Comparison of ENCODE assay signal across 8 cellular contexts in the genomic region with DNA sequence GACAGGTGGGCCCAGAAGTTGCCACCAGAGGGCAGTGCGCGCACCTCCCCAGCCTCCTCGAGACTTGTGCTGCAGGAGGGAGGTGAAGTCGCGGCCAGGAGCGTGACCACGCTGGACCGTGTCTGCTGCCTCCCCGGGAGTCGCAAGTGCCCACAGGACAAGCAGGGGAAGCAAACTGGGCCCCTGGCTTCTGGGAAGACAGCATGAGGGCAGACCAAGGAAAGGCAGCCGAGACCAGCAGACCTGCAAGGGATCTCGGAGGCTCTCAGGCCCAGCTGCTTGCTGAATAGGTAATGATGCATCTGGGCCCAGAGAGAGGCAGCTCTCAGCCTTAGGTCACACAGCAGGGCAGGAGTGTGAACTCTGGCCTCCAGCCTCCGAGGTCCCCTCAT. TPM values are rescaled to one million over a fixed set of nuclear protein-coding genes. Genes with fewer than 3 reads are reported as not detected.
DNase-seq lines count a peak whose midpoint lies in the region; ATAC-seq and TF ChIP-seq lines count a peak whose summit lies in the region.

No MANE protein-coding gene starts in this region.

- no peak overlapping the region for H3K4me3 ChIP-seq in GM23338

- no peaks in the 10 kb centered on the region for H3K36me3 ChIP-seq in GM23338 (ENCODE audit: insufficient read depth)

- peak; percentile 94 for TF ChIP-seq CTCF in AG09319 (IDR thresholded peaks at IDR 0.05; ENCODE audit: low read depth, low read length)
- TF ChIP-seq CTCF in GM23338 (conservative IDR thresholded peaks at IDR 0.05; ENCODE audit: low read depth in 2 of 2), result peak in 1 of 2 experiments; percentile 89; a peak in 3 of 4 replicates
- peak; percentile 85 for TF ChIP-seq CTCF in natural killer cell (IDR thresholded peaks at IDR 0.05)

- H3F3A ChIP-seq in GM23338 (replicated peaks; ENCODE audit: low read depth), result no peaks in the 10 kb centered on the region

- H3K27me3 ChIP-seq in GM23338 (ENCODE audit: insufficient read depth), result no peaks in the 10 kb centered on the region

- intact Hi-C loops in natural killer cell (cut with micrococcal nuclease), result loop anchor here (1.0 to 10.0 kb wide), 3 partner anchors 32 to 318 kb away; a partner anchor contains a TSS

- H3K9me3 Mint-ChIP-seq in GM23338 (no peaks in the 10 kb centered on the region), natural killer cell (no peaks in the 10 kb centered on the region)
- H3K9me3 Mint-ChIP-seq in stimulated activated effector memory CD8-positive, alpha-beta T cell treated with anti-CD3 and anti-CD28 coated beads, Interleukin-12 subunit alpha, Interleukin-12 subunit beta, amount 100 ng/mL, for 72 hours, result no peaks in the 10 kb centered on the region

- ATAC-seq in GM23338 (peak; percentile 92), esophagus mucosa (peak; percentile 76), natural killer cell (peak in 2 of 3 donors; percentile 11 to 44), HG03565 (IDR thresholded peaks at IDR 0.05; ENCODE audit: unreplicated experiment) (no peak)
- ATAC-seq in stimulated activated effector memory CD8-positive, alpha-beta T cell treated with anti-CD3 and anti-CD28 coated beads, Interleukin-12 subunit alpha, Interleukin-12 subunit beta, amount 100 ng/mL, for 72 hours, result no peak

- H3K4me1 Mint-ChIP-seq in GM23338, result peaks cover 26% of the 10 kb centered on the region
- H3K4me1 Mint-ChIP-seq in natural killer cell, result peaks cover 78 to 87% of the 10 kb centered on the region in 2 donors
- H3K4me1 Mint-ChIP-seq in stimulated activated effector memory CD8-positive, alpha-beta T cell treated with anti-CD3 and anti-CD28 coated beads, Interleukin-12 subunit alpha, Interleukin-12 subunit beta, amount 100 ng/mL, for 72 hours, result peaks cover 92% of the 10 kb centered on the region

- H4K20me1 ChIP-seq in GM23338 (replicated peaks; ENCODE audit: insufficient read depth), result no peaks in the 10 kb centered on the region

- DNase-seq in AG09319 (ENCODE audit: extremely low read depth, low read depth) (peak; percentile 49), GM23338 (ENCODE audit: low spot score) (peak; percentile 84), OCI-M1 (lab: John Stamatoyannopoulos, UW) (peak; percentile 89), activated T-cell treated with anti-CD3 and anti-CD28 coated beads for 48 hours (ENCODE audit: low read depth) (peak; percentile 83), natural killer cell (peak; percentile 80)
- DNase-seq in stimulated activated effector memory CD8-positive, alpha-beta T cell treated with anti-CD3 and anti-CD28 coated beads, Interleukin-12 subunit alpha, Interleukin-12 subunit beta, amount 100 ng/mL, for 72 hours (ENCODE audit: low spot score in 2 of 2), result peak; percentile 75 to 93

- peaks cover under 1% of the 10 kb centered on the region for H3K4me1 ChIP-seq in GM23338 (ENCODE audit: insufficient read depth)

- H3K27ac Mint-ChIP-seq in GM23338 (no peak overlapping the region), natural killer cell (peak overlapping the region; percentile 94 to 97)
- peak overlapping the region; percentile 88 for H3K27ac Mint-ChIP-seq in stimulated activated effector memory CD8-positive, alpha-beta T cell treated with anti-CD3 and anti-CD28 coated beads, Interleukin-12 subunit alpha, Interleukin-12 subunit beta, amount 100 ng/mL, for 72 hours

- H3K4me3 Mint-ChIP-seq in GM23338, result no peak overlapping the region
- peak overlapping the region; percentile 95 for H3K4me3 Mint-ChIP-seq in natural killer cell
- peak overlapping the region; percentile 77 for H3K4me3 Mint-ChIP-seq in stimulated activated effector memory CD8-positive, alpha-beta T cell treated with anti-CD3 and anti-CD28 coated beads, Interleukin-12 subunit alpha, Interleukin-12 subunit beta, amount 100 ng/mL, for 72 hours

- H3K27ac ChIP-seq in GM23338 (ENCODE audit: low read depth), result no peak overlapping the region

- peaks cover 13% of the 10 kb centered on the region for H3K27me3 Mint-ChIP-seq in GM23338 (ENCODE audit: insufficient read depth, low read depth, poor library complexity)
- no peaks in the 10 kb centered on the region for H3K27me3 Mint-ChIP-seq in natural killer cell (ENCODE audit: low read depth in 2 of 2)

- no peaks in the 10 kb centered on the region for H3K79me2 ChIP-seq in GM23338 (replicated peaks; ENCODE audit: insufficient read depth)

- H3K36me3 Mint-ChIP-seq in GM23338 (ENCODE audit: low read depth) (no peaks in the 10 kb centered on the region), natural killer cell (no peaks in the 10 kb centered on the region)
- H3K36me3 Mint-ChIP-seq in stimulated activated effector memory CD8-positive, alpha-beta T cell treated with anti-CD3 and anti-CD28 coated beads, Interleukin-12 subunit alpha, Interleukin-12 subunit beta, amount 100 ng/mL, for 72 hours, result peaks cover 33% of the 10 kb centered on the region

- H3K4me2 ChIP-seq in GM23338, result no peak overlapping the region

- H3K9me2 ChIP-seq in GM23338 (ENCODE audit: insufficient read depth), result no peaks in the 10 kb centered on the region

- 0 out of 2 replicates have a peak overlapping the region, but pooled peaks have one; percentile 79 for H2AFZ ChIP-seq in GM23338

TF ChIP-seq in GM23338, 12 proteins besides CTCF, POLR2A, EP300 and RAD21:
- no peak for TF ChIP-seq ZNF114 (CRISPR knock-in tag; IDR thresholded peaks at IDR 0.05)
- no peak for TF ChIP-seq JUNB (IDR thresholded peaks at IDR 0.05; ENCODE audit: unreplicated experiment)
- TF ChIP-seq STAT1 (IDR thresholded peaks at IDR 0.05; ENCODE audit: unreplicated experiment), result no peak
- TF ChIP-seq, protein P1, sequence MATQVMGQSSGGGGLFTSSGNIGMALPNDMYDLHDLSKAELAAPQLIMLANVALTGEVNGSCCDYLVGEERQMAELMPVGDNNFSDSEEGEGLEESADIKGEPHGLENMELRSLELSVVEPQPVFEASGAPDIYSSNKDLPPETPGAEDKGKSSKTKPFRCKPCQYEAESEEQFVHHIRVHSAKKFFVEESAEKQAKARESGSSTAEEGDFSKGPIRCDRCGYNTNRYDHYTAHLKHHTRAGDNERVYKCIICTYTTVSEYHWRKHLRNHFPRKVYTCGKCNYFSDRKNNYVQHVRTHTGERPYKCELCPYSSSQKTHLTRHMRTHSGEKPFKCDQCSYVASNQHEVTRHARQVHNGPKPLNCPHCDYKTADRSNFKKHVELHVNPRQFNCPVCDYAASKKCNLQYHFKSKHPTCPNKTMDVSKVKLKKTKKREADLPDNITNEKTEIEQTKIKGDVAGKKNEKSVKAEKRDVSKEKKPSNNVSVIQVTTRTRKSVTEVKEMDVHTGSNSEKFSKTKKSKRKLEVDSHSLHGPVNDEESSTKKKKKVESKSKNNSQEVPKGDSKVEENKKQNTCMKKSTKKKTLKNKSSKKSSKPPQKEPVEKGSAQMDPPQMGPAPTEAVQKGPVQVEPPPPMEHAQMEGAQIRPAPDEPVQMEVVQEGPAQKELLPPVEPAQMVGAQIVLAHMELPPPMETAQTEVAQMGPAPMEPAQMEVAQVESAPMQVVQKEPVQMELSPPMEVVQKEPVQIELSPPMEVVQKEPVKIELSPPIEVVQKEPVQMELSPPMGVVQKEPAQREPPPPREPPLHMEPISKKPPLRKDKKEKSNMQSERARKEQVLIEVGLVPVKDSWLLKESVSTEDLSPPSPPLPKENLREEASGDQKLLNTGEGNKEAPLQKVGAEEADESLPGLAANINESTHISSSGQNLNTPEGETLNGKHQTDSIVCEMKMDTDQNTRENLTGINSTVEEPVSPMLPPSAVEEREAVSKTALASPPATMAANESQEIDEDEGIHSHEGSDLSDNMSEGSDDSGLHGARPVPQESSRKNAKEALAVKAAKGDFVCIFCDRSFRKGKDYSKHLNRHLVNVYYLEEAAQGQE (IDR thresholded peaks at IDR 0.05; ENCODE audit: unreplicated experiment), result no peak
- TF ChIP-seq EZH2phosphoT487 (IDR thresholded peaks at IDR 0.05; ENCODE audit: unreplicated experiment), result no peak

RNA-seq across cellular contexts. Expression of a gene that starts 17.0 kb away (rescaled TPM):
- 1.0 and 4.8 TPM in 2 replicates for total RNA-seq in GM23338 (2014; rRNA removed; shearing (Covaris generic))
- 0.36 and 0.90 TPM in 2 replicates for polyA plus RNA-seq in GM23338 (2016; fragmentation: Nextera tagmentation; extraction: Ambion mirVana)
- total RNA-seq in esophagus mucosa (3.1 TPM), natural killer cell (1,000 to 10,000 TPM in 2 of 3 donors, 100 to 1,000 TPM in 1; 905 to 1,386 (median 1,021) TPM)

RNA-seq across cellular contexts. Expression of a gene that starts 21.4 kb away (rescaled TPM):
- total RNA-seq in GM23338 (2014; rRNA removed; shearing (Covaris generic)), result 2.3 and 2.6 TPM in 2 replicates
- 0.97 and 1.7 TPM in 2 replicates for polyA plus RNA-seq in GM23338 (2016; fragmentation: Nextera tagmentation; extraction: Ambion mirVana)
- total RNA-seq in esophagus mucosa, result 2.0 TPM
- 10 to 100 TPM in 1 of 3 donors, 1 to 10 TPM in 2; 6.0 to 10.3 (median 6.7) TPM for total RNA-seq in natural killer cell

RNA-seq across cellular contexts. Expression of a gene that starts 45.6 kb away (rescaled TPM):
- 0.04 and 0.66 TPM in 2 replicates for total RNA-seq in GM23338 (2014; rRNA removed; shearing (Covaris generic))
- 0.10 TPM in 1 of 2 replicates, not detected in the other for polyA plus RNA-seq in GM23338 (2016; fragmentation: Nextera tagmentation; extraction: Ambion mirVana)
- total RNA-seq in esophagus mucosa, result not detected
- total RNA-seq in natural killer cell, result under 1 TPM; 0.20 to 0.64 (median 0.23) TPM

RNA-seq across cellular contexts. Expression of a gene that starts 57.2 kb away (rescaled TPM):
- not detected in 2 replicates for total RNA-seq in GM23338 (2014; rRNA removed; shearing (Covaris generic))
- 0.07 and 0.13 TPM in 2 replicates for polyA plus RNA-seq in GM23338 (2016; fragmentation: Nextera tagmentation; extraction: Ambion mirVana)
- total RNA-seq in esophagus mucosa (not detected), natural killer cell (1 to 10 TPM; 1.1 to 4.7 (median 3.4) TPM)

Comparison
In these comparisons a context has a peak if more than half of its experiments do, and no peak if none do; other contexts are left out.
1. ATAC-seq: peak in GM23338 (single experiment), esophagus mucosa (single experiment) and natural killer cell (2 of 3); none in stimulated activated effector memory CD8-positive, alpha-beta T cell treated with anti-CD3 and anti-CD28 coated beads, Interleukin-12 subunit alpha, Interleukin-12 subunit beta, amount 100 ng/mL, for 72 hours (single experiment) and HG03565 (single experiment).
2. RNA of a gene that starts 17.0 kb away (total RNA-seq): 905 to 1,386 TPM in natural killer cell; 3.1 TPM in esophagus mucosa (single experiment) and 1.0 to 4.8 TPM in GM23338; every median in the first group is over 100 times any median in the second.
3. Peak in every context shown above with its lines, with median percentiles within 50 percentile points of each other: DNase-seq.